10 cellular contexts compared by ENCODE assay signal in genomic region chr15:77004189-77004588, GRCh38. TPM values are rescaled to one million over a fixed set of nuclear protein-coding genes. Genes with fewer than 3 reads are reported as not detected.
A peak's percentile ranks its signal among the peaks of the same experiment; 100 is the strongest.
DNase-seq lines count a peak whose midpoint lies in the region; ATAC-seq, FAIRE-seq and TF ChIP-seq lines count a peak whose summit lies in the region.
"Had no signal": no experiment of that assay in that cellular context is flagged by ENCODE, and none has a peak within 500 bp of the region (broad histone marks: within the 10 kb centered on the region; RNA-seq: fewer than 3 reads in every experiment).

No MANE protein-coding gene starts in this region.

- no peak for ATAC-seq in stimulated activated naive CD8-positive, alpha-beta T cell treated with anti-CD3 and anti-CD28 coated beads, Interleukin-15, amount 100 ng/mL, for 72 hours
- ATAC-seq in HG03439 (IDR thresholded peaks at IDR 0.05; ENCODE audit: unreplicated experiment) (no peak), GM21737 (IDR thresholded peaks at IDR 0.05; ENCODE audit: unreplicated experiment) (no peak)

- H3K36me3 Mint-ChIP-seq in activated CD4-positive, alpha-beta T cell treated with anti-CD3 and anti-CD28 coated beads, Interleukin-2, amount 10 ng/mL, durations not matched to agents 7 days and 5 days (ENCODE audit: low read depth), result peaks cover 58% of the 10 kb centered on the region
- peaks cover 71% of the 10 kb centered on the region for H3K36me3 Mint-ChIP-seq in activated CD4-positive, alpha-beta memory T cell treated with anti-CD3 and anti-CD28 coated beads, Interleukin-2, amount 10 ng/mL, durations not matched to agents 7 days and 5 days (ENCODE audit: low read depth)

- no peak for FAIRE-seq in kidney (lab: Jason Lieb, UNC)

- no peaks in the 10 kb centered on the region for H3K9me3 ChIP-seq in kidney (ENCODE audit: control insufficient read depth in 1 of 2, low read length in 2 of 2)

- no peak overlapping the region for H3K9ac ChIP-seq in kidney (ENCODE audit: low read length in 2 of 2)

- H3K9me3 Mint-ChIP-seq in activated CD4-positive, alpha-beta T cell treated with anti-CD3 and anti-CD28 coated beads, Interleukin-2, amount 10 ng/mL, durations not matched to agents 7 days and 5 days, result peaks cover 3% of the 10 kb centered on the region
- no peaks in the 10 kb centered on the region for H3K9me3 Mint-ChIP-seq in activated CD4-positive, alpha-beta memory T cell treated with anti-CD3 and anti-CD28 coated beads, Interleukin-2, amount 10 ng/mL, durations not matched to agents 7 days and 5 days
- peaks cover 9 to 11% of the 10 kb centered on the region in 2 donors for H3K9me3 Mint-ChIP-seq in stimulated activated naive CD8-positive, alpha-beta T cell treated with anti-CD3 and anti-CD28 coated beads, Interleukin-15, amount 100 ng/mL, for 72 hours

- intact Hi-C loops in kidney (cut with DNase I), result no loop called here

- peak overlapping the region; percentile 92 for H3K27ac Mint-ChIP-seq in activated CD4-positive, alpha-beta T cell treated with anti-CD3 and anti-CD28 coated beads, Interleukin-2, amount 10 ng/mL, durations not matched to agents 7 days and 5 days
- H3K27ac Mint-ChIP-seq in activated CD4-positive, alpha-beta memory T cell treated with anti-CD3 and anti-CD28 coated beads, Interleukin-2, amount 10 ng/mL, durations not matched to agents 7 days and 5 days, result peak overlapping the region; percentile 92
- H3K27ac Mint-ChIP-seq in stimulated activated naive CD8-positive, alpha-beta T cell treated with anti-CD3 and anti-CD28 coated beads, Interleukin-15, amount 100 ng/mL, for 72 hours, result peak overlapping the region in 1 of 2 donors; percentile 2

- CTCF ChIA-PET in activated CD4-positive, alpha-beta T cell treated with anti-CD3 and anti-CD28 coated beads, Interleukin-2, amount 10 ng/mL, durations not matched to agents 7 days and 5 days (lab: Charles Lee), result interaction anchor here (0.7 to 1.6 kb wide), 3 partner anchors 9 to 19 kb away, joined by 3 to 6 read pairs (median 3); partner anchors contain the start of gene PSTPIP1
- CTCF ChIA-PET in activated CD4-positive, alpha-beta memory T cell treated with anti-CD3 and anti-CD28 coated beads, Interleukin-2, amount 10 ng/mL, durations not matched to agents 7 days and 5 days (lab: Charles Lee), result interaction anchor here (1.3 to 1.8 kb wide), 3 partner anchors 9 to 31 kb away, joined by 3 to 6 read pairs (median 3); partner anchors contain the start of gene PSTPIP1

- H3K36me3 ChIP-seq in kidney (ENCODE audit: control insufficient read depth in 1 of 2, insufficient read depth in 2 of 2, low read length in 2 of 2), result no peaks in the 10 kb centered on the region

- no peaks in the 10 kb centered on the region for H3K4me1 ChIP-seq in kidney (ENCODE audit: control insufficient read depth in 1 of 2, insufficient read depth in 1 of 2, low read depth in 1 of 2, low read length in 2 of 2)

- no peak overlapping the region for H3K4me3 ChIP-seq in kidney (ENCODE audit: low read length in 2 of 2)

- DNase-seq in activated CD4-positive, alpha-beta T cell treated with anti-CD3 and anti-CD28 coated beads, Interleukin-2, amount 10 ng/mL, durations not matched to agents 7 days and 5 days, result no peak
- DNase-seq in activated CD4-positive, alpha-beta T cell treated with anti-CD3 and anti-CD28 coated beads for 4 hours, result no peak
- no peak for DNase-seq in activated CD4-positive, alpha-beta memory T cell treated with anti-CD3 and anti-CD28 coated beads, Interleukin-2, amount 10 ng/mL, durations not matched to agents 7 days and 5 days
- DNase-seq in kidney, result peak; percentile 82
- DNase-seq in stimulated activated naive CD8-positive, alpha-beta T cell treated with anti-CD3 and anti-CD28 coated beads, Interleukin-15, amount 100 ng/mL, for 72 hours, result no peak
- no peak for DNase-seq in NCI-H526 (lab: John Stamatoyannopoulos, UW)
- DNase-seq: NCI-H1436 treated with DMSO at 0.1 percent for 48 hours had no signal

- H3K27me3 Mint-ChIP-seq in activated CD4-positive, alpha-beta T cell treated with anti-CD3 and anti-CD28 coated beads, Interleukin-2, amount 10 ng/mL, durations not matched to agents 7 days and 5 days, result no peaks in the 10 kb centered on the region
- H3K27me3 Mint-ChIP-seq in activated CD4-positive, alpha-beta memory T cell treated with anti-CD3 and anti-CD28 coated beads, Interleukin-2, amount 10 ng/mL, durations not matched to agents 7 days and 5 days, result no peaks in the 10 kb centered on the region
- no peaks in the 10 kb centered on the region for H3K27me3 Mint-ChIP-seq in stimulated activated naive CD8-positive, alpha-beta T cell treated with anti-CD3 and anti-CD28 coated beads, Interleukin-15, amount 100 ng/mL, for 72 hours

- POLR2A ChIA-PET in activated CD4-positive, alpha-beta T cell treated with anti-CD3 and anti-CD28 coated beads, Interleukin-2, amount 10 ng/mL, durations not matched to agents 7 days and 5 days (lab: Charles Lee), result no interaction called here
- POLR2A ChIA-PET in activated CD4-positive, alpha-beta memory T cell treated with anti-CD3 and anti-CD28 coated beads, Interleukin-2, amount 10 ng/mL, durations not matched to agents 7 days and 5 days (lab: Charles Lee), result interaction anchor here (0.7 to 3.4 kb wide), 4 partner anchors 9 to 63 kb away, joined by 3 to 37 read pairs (median 30); partner anchors contain the start of gene PSTPIP1

- H3K4me3 Mint-ChIP-seq in activated CD4-positive, alpha-beta T cell treated with anti-CD3 and anti-CD28 coated beads, Interleukin-2, amount 10 ng/mL, durations not matched to agents 7 days and 5 days, result peak overlapping the region; percentile 75
- H3K4me3 Mint-ChIP-seq in activated CD4-positive, alpha-beta memory T cell treated with anti-CD3 and anti-CD28 coated beads, Interleukin-2, amount 10 ng/mL, durations not matched to agents 7 days and 5 days, result no peak overlapping the region
- peak overlapping the region; percentile 58 to 81 for H3K4me3 Mint-ChIP-seq in stimulated activated naive CD8-positive, alpha-beta T cell treated with anti-CD3 and anti-CD28 coated beads, Interleukin-15, amount 100 ng/mL, for 72 hours

- no peak for TF ChIP-seq CTCF in kidney (IDR thresholded peaks at IDR 0.05; ENCODE audit: borderline replicate concordance, extremely low read depth, insufficient read depth)

- H3K27ac ChIP-seq in kidney (ENCODE audit: low read depth in 2 of 2, low read length in 2 of 2), result no peak overlapping the region

- peaks cover 84% of the 10 kb centered on the region for H3K4me1 Mint-ChIP-seq in activated CD4-positive, alpha-beta T cell treated with anti-CD3 and anti-CD28 coated beads, Interleukin-2, amount 10 ng/mL, durations not matched to agents 7 days and 5 days
- peaks cover 83% of the 10 kb centered on the region for H3K4me1 Mint-ChIP-seq in activated CD4-positive, alpha-beta memory T cell treated with anti-CD3 and anti-CD28 coated beads, Interleukin-2, amount 10 ng/mL, durations not matched to agents 7 days and 5 days
- H3K4me1 Mint-ChIP-seq in stimulated activated naive CD8-positive, alpha-beta T cell treated with anti-CD3 and anti-CD28 coated beads, Interleukin-15, amount 100 ng/mL, for 72 hours, result peaks cover 84% of the 10 kb centered on the region

RNA-seq across cellular contexts. Expression of gene PSTPIP1, which starts 9.3 kb away (rescaled TPM):
- total RNA-seq in activated CD4-positive, alpha-beta T cell treated with anti-CD3 and anti-CD28 coated beads, Interleukin-2, amount 10 ng/mL, durations not matched to agents 7 days and 5 days, result 100 to 1,000 TPM; 135 to 176 TPM
- total RNA-seq in activated CD4-positive, alpha-beta memory T cell treated with anti-CD3 and anti-CD28 coated beads, Interleukin-2, amount 10 ng/mL, durations not matched to agents 7 days and 5 days, result 100 to 1,000 TPM; 181 to 187 TPM
- total RNA-seq in kidney, result 22.1 TPM
- polyA plus RNA-seq in kidney (ENCODE audit: insufficient read depth, low read depth, low replicate concordance), result 2.2 TPM
- total RNA-seq: chondrocyte had no signal
